ENCODE assay signal across 9 cellular contexts in the genomic region with DNA sequence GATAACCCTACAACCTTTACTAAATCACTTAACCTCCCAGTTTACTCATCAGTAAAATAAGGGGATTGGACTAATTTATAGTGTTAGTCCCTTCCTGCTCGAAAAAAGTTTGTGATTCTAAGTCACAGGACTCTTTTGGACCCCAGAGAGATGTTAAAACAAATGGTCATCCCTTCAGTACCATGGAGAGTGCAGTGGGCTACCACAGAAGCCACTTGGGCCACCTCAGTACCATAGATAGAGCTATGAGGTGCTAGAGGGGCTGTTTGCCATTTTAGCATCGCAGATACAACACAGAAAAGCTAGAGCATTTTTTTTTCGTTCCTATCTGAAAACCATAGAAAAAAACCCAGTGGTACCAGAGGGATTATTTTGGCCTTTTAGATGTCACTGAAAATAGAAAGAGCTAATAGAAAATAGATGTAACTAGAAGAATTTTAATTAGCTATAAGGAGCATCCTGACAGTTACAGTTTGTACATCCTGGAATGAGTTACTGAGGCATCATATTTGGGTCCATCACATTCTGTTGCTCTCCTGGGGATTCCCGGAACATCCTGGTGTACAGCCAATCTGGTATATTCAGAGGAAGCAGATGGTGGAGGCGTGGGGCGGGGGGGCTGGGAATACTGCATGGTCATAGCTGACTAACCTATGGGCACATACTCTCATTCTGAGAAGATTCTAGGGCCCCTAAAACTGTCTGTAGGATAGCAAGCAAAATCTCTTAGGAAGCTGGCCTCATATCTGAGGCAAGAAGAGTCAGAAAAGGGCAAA. TPM values are rescaled to one million over a fixed set of nuclear protein-coding genes. Genes with fewer than 3 reads are reported as not detected.
DNase-seq lines count a peak whose midpoint lies in the region; ATAC-seq and TF ChIP-seq lines count a peak whose summit lies in the region.
"Had no signal": no experiment of that assay in that cellular context is flagged by ENCODE, and none has a peak within 500 bp of the region (broad histone marks: within the 10 kb centered on the region; RNA-seq: fewer than 3 reads in every experiment).

No MANE protein-coding gene starts in this region.

- POLR2A ChIA-PET in A673 (lab: Charles Lee; ENCODE audit: low non-redundant PET), result no interaction called here

- peak overlapping the region; percentile 83 for H3K27ac ChIP-seq in A673 (ENCODE audit: low read depth, low read length, poor library complexity, severe bottlenecking)
- H3K27ac ChIP-seq in body of pancreas, result peak overlapping the region in 2 of 4 donors; percentile 9 to 86

- H3K27me3 ChIP-seq in A673 (replicated peaks; ENCODE audit: insufficient read depth, low read depth, low read length, poor library complexity) (no peaks in the 10 kb centered on the region), body of pancreas (no peaks in the 10 kb centered on the region)

- no peaks in the 10 kb centered on the region for H3K27me3 Mint-ChIP-seq in Calu3 (ENCODE audit: unreplicated experiment)

- no TSS peak for BruUV-seq in A673 (replicated peaks; lab: Mats Ljungman, UMichigan)
- BruUV-seq in Calu3 (replicated peaks; lab: Mats Ljungman, UMichigan), result no TSS peak

- TF ChIP-seq POLR2A in body of pancreas (IDR thresholded peaks at IDR 0.05), result no peak

- CTCF ChIA-PET in A673 (lab: Charles Lee), result interaction anchor here (0.9 to 2.9 kb wide), 3 partner anchors 8 to 81 kb away, joined by 4 to 32 read pairs (median 12); no protein-coding TSS in a partner anchor
- CTCF ChIA-PET in Calu3 (lab: Charles Lee), result interaction anchor here (0.8 to 0.9 kb wide), 2 partner anchors 42 to 81 kb away, joined by 4 to 8 read pairs; no protein-coding TSS in a partner anchor

- H3K27ac Mint-ChIP-seq in Calu3 (ENCODE audit: unreplicated experiment), result no peak overlapping the region
- H3K27ac Mint-ChIP-seq: naive B cell had no signal

- ATAC-seq in body of pancreas (no peak), HG03045 (IDR thresholded peaks at IDR 0.05; ENCODE audit: unreplicated experiment) (no peak)

- no peaks in the 10 kb centered on the region for H3K9me3 Mint-ChIP-seq in Calu3 (ENCODE audit: low read depth, unreplicated experiment)
- H3K9me3 Mint-ChIP-seq: naive B cell had no signal

- intact Hi-C loops in A673 (cut with micrococcal nuclease; ENCODE audit: unreplicated experiment) (no loop called here), Calu3 (cut with micrococcal nuclease; ENCODE audit: unreplicated experiment) (loop anchor here (2.0 kb wide), 1 partner anchor 81 kb away; no protein-coding TSS in a partner anchor), body of pancreas (cut with DNase I) (no loop called here)

- H3K4me3 ChIP-seq in A673 (ENCODE audit: low read depth, low read length, poor library complexity, severe bottlenecking) (no peak overlapping the region), body of pancreas (no peak overlapping the region)

- peaks cover 27% of the 10 kb centered on the region for H3K36me3 ChIP-seq in A673 (ENCODE audit: insufficient read depth, low read length, poor library complexity, severe bottlenecking)
- no peaks in the 10 kb centered on the region for H3K36me3 ChIP-seq in body of pancreas (replicated peaks in 1 of 2; ENCODE audit: insufficient read depth in 1 of 2, low read depth in 2 of 2)

- H3K4me1 ChIP-seq in A673 (ENCODE audit: insufficient read depth, low read length, poor library complexity, severe bottlenecking) (peaks cover 56% of the 10 kb centered on the region), body of pancreas (peaks cover 37% of the 10 kb centered on the region)

- peaks cover 42% of the 10 kb centered on the region for H3K36me3 Mint-ChIP-seq in Calu3 (ENCODE audit: insufficient read depth, unreplicated experiment)
- H3K36me3 Mint-ChIP-seq: naive B cell had no signal

- H3K9me3 ChIP-seq in A673 (ENCODE audit: low read depth, low read length, poor library complexity, severe bottlenecking) (no peaks in the 10 kb centered on the region), body of pancreas (no peaks in the 10 kb centered on the region)
- H3K9me3 ChIP-seq: Caco-2 had no signal

- no peak overlapping the region for H3K4me3 Mint-ChIP-seq in Calu3 (ENCODE audit: low read depth, unreplicated experiment)

- TF ChIP-seq CTCF in A673 (conservative IDR thresholded peaks at IDR 0.05; ENCODE audit: low read depth, low read length), result no peak
- TF ChIP-seq CTCF in Calu3 (IDR thresholded peaks at IDR 0.05; ENCODE audit: unreplicated experiment), result no peak
- TF ChIP-seq CTCF in body of pancreas (IDR thresholded peaks at IDR 0.05), result no peak

- DNase-seq in A673 (ENCODE audit: low spot score), result no peak
- peak; percentile 71 for DNase-seq in NCI-H69 (lab: John Stamatoyannopoulos, UW)
- peak; percentile 18 for DNase-seq in hepatic stellate cell (ENCODE audit: low spot score)
- no peak for DNase-seq in Calu3
- no peak for DNase-seq in body of pancreas
- DNase-seq: Caco-2, naive B cell had no signal

- WGBS in body of pancreas, 2 donors, result 70 to 71% methylated on average over 6 of the region's 6 CpGs

- H3K4me1 Mint-ChIP-seq in Calu3 (ENCODE audit: low read depth, unreplicated experiment), result peaks cover 12% of the 10 kb centered on the region

RNA-seq across cellular contexts. Expression of a gene that starts 2.8 kb away (rescaled TPM):
- total RNA-seq in A673 (2021) (78.0 and 84.6 TPM in 2 replicates), Calu3 (2022) (18.5 and 20.3 TPM in 2 replicates), body of pancreas (10 to 100 TPM; 28.3 to 39.2 TPM)

RNA-seq across cellular contexts. Expression of a gene that starts 5.2 kb away (rescaled TPM):
- 0.48 and 0.49 TPM in 2 replicates for total RNA-seq in A673 (2021)
- 0.24 TPM in 1 of 2 replicates, not detected in the other for total RNA-seq in Calu3 (2022)
- 1 to 10 TPM in 1 of 2 donors, not detected in 1; 1.3 TPM for total RNA-seq in body of pancreas

RNA-seq across cellular contexts. Expression of a gene that starts 25.5 kb away (rescaled TPM):
- total RNA-seq in A673 (2021), result 89.6 and 94.1 TPM in 2 replicates
- 15.0 and 16.8 TPM in 2 replicates for total RNA-seq in Calu3 (2022)
- total RNA-seq in body of pancreas, result 100 to 1,000 TPM in 1 of 2 donors, 10 to 100 TPM in 1; 58.4 to 142 TPM

RNA-seq across cellular contexts. Expression of a gene that starts 38.0 kb away (rescaled TPM):
- total RNA-seq in A673 (2021) (not detected in 2 replicates), Calu3 (2022) (not detected in 2 replicates), body of pancreas (not detected)
- total RNA-seq: Caco-2, H4 had no signal

RNA-seq across cellular contexts. Expression of a gene that starts 53.5 kb away (rescaled TPM):
- total RNA-seq in A673 (2021) (not detected in 2 replicates), Calu3 (2022) (not detected in 2 replicates), body of pancreas (1 to 10 TPM in 1 of 2 donors, not detected in 1; 1.0 TPM)
- total RNA-seq: Caco-2, H4 had no signal

Comparison
In these comparisons a context has a peak if more than half of its experiments do, and no peak if none do; other contexts are left out.
1. DNase-seq: peak in NCI-H69 (single experiment) and hepatic stellate cell (single experiment); none in A673 (single experiment), Calu3 (single experiment) and body of pancreas (0 of 4).